17 cellular contexts compared by ENCODE assay signal in the genomic region with DNA sequence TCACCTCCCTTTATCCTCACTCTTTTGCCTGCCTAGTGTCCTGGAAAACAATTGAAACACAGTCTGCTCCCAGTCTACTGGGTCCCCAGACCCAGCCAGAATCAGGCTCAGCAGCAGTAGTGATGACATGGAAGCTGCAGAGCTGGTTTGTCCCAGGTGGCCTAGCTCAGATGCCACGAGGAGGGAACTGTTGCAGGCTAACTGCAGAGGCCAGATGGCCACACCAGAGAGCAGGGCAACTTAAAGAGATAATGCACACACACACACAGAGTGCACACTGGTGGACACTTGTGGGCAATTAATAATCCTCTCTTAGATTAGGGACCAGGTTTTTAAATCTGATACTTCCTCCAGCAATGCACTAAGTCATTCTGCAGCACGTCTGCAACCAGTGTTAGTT.
"Had no signal": no experiment of that assay in that cellular context is flagged by ENCODE, and none has a peak within 500 bp of the region (broad histone marks: within the 10 kb centered on the region; RNA-seq: fewer than 3 reads in every experiment).

No MANE protein-coding gene starts in this region.

- H3K27me3 Mint-ChIP-seq: activated B cell treated with CpG ODN at 0.5 μM for 24 hours; memory B cell; stimulated activated naive CD8-positive, alpha-beta T cell treated with anti-CD3 and anti-CD28 coated beads, Interleukin-15, amount 100 ng/mL, for 72 hours had no signal

- H3K27ac ChIP-seq: hepatocyte, left lung, testis had no signal

- DNase-seq: activated B cell treated with CpG ODN at 0.5 μM for 24 hours; activated CD4-positive, alpha-beta T cell treated with anti-CD3 and anti-CD28 coated beads for 48 hours; activated CD8-positive, alpha-beta memory T cell treated with anti-CD3 and anti-CD28 coated beads, Interleukin-2, amount 50 U/mL, for 4 hours; activated CD8-positive, alpha-beta T cell treated with anti-CD3 and anti-CD28 coated beads, Interleukin-2, amount 10 ng/mL, durations not matched to agents 7 days and 5 days; activated naive CD4-positive, alpha-beta T cell; kidney; left lung; mucosa of descending colon; natural killer cell; stimulated activated naive CD8-positive, alpha-beta T cell treated with anti-CD3 and anti-CD28 coated beads, Interleukin-15, amount 100 ng/mL, for 72 hours; testis; upper lobe of right lung had no signal

- H3K27ac Mint-ChIP-seq: activated B cell treated with CpG ODN at 0.5 μM for 24 hours; activated CD8-positive, alpha-beta T cell treated with anti-CD3 and anti-CD28 coated beads, Interleukin-2, amount 10 ng/mL, durations not matched to agents 7 days and 5 days; memory B cell; T-helper 1 cell treated with Interleukin-12 subunit alpha and Interleukin-12 subunit beta and Interleukin-4 antibody, amounts not matched to agents 30 μg/mL and 1 μg/mL, for 36 hours had no signal

- ATAC-seq: activated CD8-positive, alpha-beta T cell treated with anti-CD3 and anti-CD28 coated beads, Interleukin-2, amount 10 ng/mL, durations not matched to agents 7 days and 5 days; esophagus mucosa; left lung; mucosa of descending colon; sciatic nerve; upper lobe of right lung had no signal

- H3K4me1 Mint-ChIP-seq: activated B cell treated with CpG ODN at 0.5 μM for 24 hours; memory B cell; natural killer cell; stimulated activated naive CD8-positive, alpha-beta T cell treated with anti-CD3 and anti-CD28 coated beads, Interleukin-15, amount 100 ng/mL, for 72 hours had no signal

- H3K4me3 Mint-ChIP-seq: activated B cell treated with CpG ODN at 0.5 μM for 24 hours; activated CD8-positive, alpha-beta T cell treated with anti-CD3 and anti-CD28 coated beads, Interleukin-2, amount 10 ng/mL, durations not matched to agents 7 days and 5 days; memory B cell; natural killer cell; stimulated activated naive CD8-positive, alpha-beta T cell treated with anti-CD3 and anti-CD28 coated beads, Interleukin-15, amount 100 ng/mL, for 72 hours; T-helper 1 cell treated with Interleukin-12 subunit alpha and Interleukin-12 subunit beta and Interleukin-4 antibody, amounts not matched to agents 30 μg/mL and 1 μg/mL, for 36 hours had no signal

- H3K9me3 Mint-ChIP-seq: natural killer cell; T-helper 1 cell treated with Interleukin-12 subunit alpha and Interleukin-12 subunit beta and Interleukin-4 antibody, amounts not matched to agents 30 μg/mL and 1 μg/mL, for 36 hours had no signal

- H3K36me3 Mint-ChIP-seq: natural killer cell had no signal
